Comparison of ENCODE assay signal across 8 cellular contexts in the genomic region with DNA sequence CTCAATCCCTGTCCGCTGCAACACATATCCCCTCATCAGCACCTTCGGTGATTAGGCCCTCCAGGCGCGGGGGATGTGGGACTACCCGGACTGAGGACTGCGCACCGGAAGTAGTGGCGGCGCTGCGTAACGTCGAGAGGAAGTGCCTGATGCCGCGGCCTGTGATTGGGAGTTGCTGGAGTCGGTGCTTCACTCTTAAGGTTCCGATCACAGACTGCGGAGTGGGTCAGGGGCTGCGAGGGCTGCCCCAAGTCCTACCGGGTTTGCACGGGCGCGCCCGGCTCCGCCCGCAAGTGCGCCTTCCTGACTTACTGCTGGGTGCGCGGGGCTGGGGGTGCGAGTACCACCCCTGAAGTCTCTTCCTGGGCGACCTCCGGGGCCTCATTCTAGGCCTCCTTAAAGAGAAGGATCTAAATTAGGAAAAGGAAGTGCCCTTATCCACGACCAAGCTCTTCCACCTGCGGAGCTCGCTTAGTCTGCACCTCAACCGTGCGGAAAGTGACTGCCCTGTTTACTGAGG. TPM values are rescaled to one million over a fixed set of nuclear protein-coding genes. Genes with fewer than 3 reads are reported as not detected.
A peak's percentile ranks its signal among the peaks of the same experiment; 100 is the strongest.
DNase-seq lines count a peak whose midpoint lies in the region; ATAC-seq and TF ChIP-seq lines count a peak whose summit lies in the region.

ALKBH3 (plus strand) TSS at position 192 of the 520 bp plus-strand sequence. CDS start 1,822 bp downstream, outside the sequence.

- H3K4me2 ChIP-seq in hepatocyte: peak within 1 kb of the TSS; percentile 94

- H4K20me1 ChIP-seq in hepatocyte (ENCODE audit: insufficient read depth, poor library complexity, severe bottlenecking): no peaks in the 10 kb centered on the region

- ATAC-seq in GM18505 (IDR thresholded peaks at IDR 0.05; ENCODE audit: unreplicated experiment): peak; percentile 99
- peak; percentile 95 for ATAC-seq in HG02943 (IDR thresholded peaks at IDR 0.05; ENCODE audit: low read depth, unreplicated experiment)

- H3K9me3 ChIP-seq in hepatocyte (ENCODE audit: low read depth) (no peaks in the 10 kb centered on the region), vagina (no peaks in the 10 kb centered on the region)

- DNase-seq in NCI-H2029 treated with DMSO at 0.1 percent for 48 hours (lab: John Stamatoyannopoulos, UW) (peak; percentile 78), T1000 (lab: John Stamatoyannopoulos, UW) (peak; percentile 77), astrocyte of the hippocampus (ENCODE audit: low read depth, low spot score) (peak; percentile 96), hepatocyte (ENCODE audit: low spot score) (peak; percentile 95), renal cortical epithelial cell (ENCODE audit: low read depth) (peak; percentile 81), vagina (ENCODE audit: extremely low spot score in 2 of 2) (peak in 1 of 2 donors; percentile 92)

- H3K79me2 ChIP-seq in hepatocyte: peaks cover 14% of the 10 kb centered on the region

- H3K4me1 ChIP-seq in hepatocyte (ENCODE audit: insufficient read depth) (peaks cover 9% of the 10 kb centered on the region), vagina (peaks cover 20% of the 10 kb centered on the region)

- H3K4me3 ChIP-seq in hepatocyte (peak within 1 kb of the TSS; percentile 100), vagina (peak within 1 kb of the TSS; percentile 59 to 76)

- no peaks in the 10 kb centered on the region for H3K9me2 ChIP-seq in hepatocyte (replicated peaks; ENCODE audit: insufficient read depth)

- no peak for TF ChIP-seq CTCF in hepatocyte (IDR thresholded peaks at IDR 0.05; ENCODE audit: poor library complexity)
- TF ChIP-seq CTCF in vagina (IDR thresholded peaks at IDR 0.05): no peak

- H2AFZ ChIP-seq in hepatocyte: peak within 1 kb of the TSS; percentile 100

- H3K36me3 ChIP-seq in hepatocyte (replicated peaks; ENCODE audit: insufficient read depth, low read depth) (no peaks in the 10 kb centered on the region), vagina (peaks cover 0 to 31% of the 10 kb centered on the region in 2 donors)

- H3K27me3 ChIP-seq in hepatocyte (peaks cover 15% of the 10 kb centered on the region), vagina (no peaks in the 10 kb centered on the region)

- intact Hi-C loops in vagina (cut with DNase I): loop anchor here (10.0 kb wide), 1 partner anchor 64 kb away; the partner anchor contains the start of gene C11orf96

- TF ChIP-seq POLR2A in GM18505 (IDR thresholded peaks at IDR 0.05; ENCODE audit: borderline replicate concordance, extremely low read depth, insufficient read depth, insufficient read length) (peak; percentile 74), vagina (IDR thresholded peaks at IDR 0.05) (no peak)

- peak within 1 kb of the TSS; percentile 65 for H3K27ac ChIP-seq in hepatocyte
- peak within 1 kb of the TSS; percentile 69 for H3K27ac ChIP-seq in vagina

- under 1% methylated on average over 36 of the region's 36 CpGs for WGBS in hepatocyte (ENCODE audit: low lambda C conversion rate, missing lambda C conversion rate)

RNA-seq across cellular contexts. Expression of gene ALKBH3, which starts in this region (rescaled TPM):
- total RNA-seq in hepatocyte: 22.0 and 27.2 TPM in 2 replicates
- 18.2 and 23.8 TPM in 2 replicates for polyA plus RNA-seq in hepatocyte
- total RNA-seq in renal cortical epithelial cell: 22.7 and 46.4 TPM in 2 replicates
- total RNA-seq in vagina: 33.4 TPM
